Comparison of ENCODE assay signal across 1 cellular context in genomic region chr3:129613205-129613740, GRCh38.
TF ChIP-seq lines count a peak whose summit lies in the region.

No MANE protein-coding gene starts in this region.

TF ChIP-seq in IMR-90, 13 proteins besides CTCF, POLR2A, EP300 and RAD21:
- TF ChIP-seq RFX5 (IDR thresholded peaks at IDR 0.05; ENCODE audit: low read depth, low read length) = no peak
